Comparison of ENCODE assay signal across 18 cellular contexts in the genomic region with DNA sequence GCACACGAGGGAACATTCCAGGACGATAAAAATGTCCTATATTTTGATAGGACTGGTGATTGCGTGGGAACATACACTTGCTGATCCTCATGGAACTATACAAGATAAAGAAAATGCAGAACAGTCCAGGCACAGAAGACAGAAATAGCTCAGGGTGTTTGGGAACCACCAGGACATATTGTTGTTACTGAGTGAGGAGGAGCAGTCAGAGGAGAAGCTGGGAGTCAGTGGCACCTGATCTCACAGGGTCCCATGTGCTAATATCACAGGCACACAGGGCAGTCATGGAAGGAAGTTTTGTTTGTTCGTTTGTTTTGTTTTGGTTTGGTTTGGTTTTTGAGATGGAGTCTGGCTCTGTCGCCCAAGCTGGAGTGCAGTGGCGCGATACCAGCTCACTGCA. TPM values are rescaled to one million over a fixed set of nuclear protein-coding genes. Genes with fewer than 3 reads are reported as not detected.
DNase-seq lines count a peak whose midpoint lies in the region; ATAC-seq and TF ChIP-seq lines count a peak whose summit lies in the region.
"Had no signal": no experiment of that assay in that cellular context is flagged by ENCODE, and none has a peak within 500 bp of the region (broad histone marks: within the 10 kb centered on the region; RNA-seq: fewer than 3 reads in every experiment).

No MANE protein-coding gene starts in this region.

- no peaks in the 10 kb centered on the region for H3K27me3 ChIP-seq in heart right ventricle
- no peaks in the 10 kb centered on the region for H3K27me3 ChIP-seq in right cardiac atrium (ENCODE audit: control insufficient read depth, insufficient read depth)

- TF ChIP-seq CTCF in heart right ventricle (IDR thresholded peaks at IDR 0.05) = no peak

- H3K4me3 ChIP-seq in heart right ventricle (no peak overlapping the region), right cardiac atrium (ENCODE audit: low read length) (no peak overlapping the region)
- H3K4me3 ChIP-seq: A549, GM23338 had no signal

- H3K27ac ChIP-seq in heart right ventricle = peak overlapping the region in 7 of 10 donors; percentile 19 to 55 (median 45)
- H3K27ac ChIP-seq in right cardiac atrium (ENCODE audit: low read length) = peak overlapping the region; percentile 20
- H3K27ac ChIP-seq: 22Rv1, A549, C4-2B had no signal

- ATAC-seq in activated naive CD8-positive, alpha-beta T cell treated with anti-CD3 and anti-CD28 coated beads, Interleukin-2, amount 10 ng/mL, durations not matched to agents 7 days and 5 days (ENCODE audit: low read depth) = no peak
- no peak for ATAC-seq in activated naive CD8-positive, alpha-beta T cell treated with anti-CD3 and anti-CD28 coated beads, Interleukin-2, amount 50 U/mL, for 24 hours
- no peak for ATAC-seq in T-helper 17 cell
- ATAC-seq in heart right ventricle = peak in 4 of 8 donors; percentile 48 to 81 (median 50)
- ATAC-seq in right cardiac atrium = peak; percentile 22 to 50
- no peak for ATAC-seq in GM19328 (IDR thresholded peaks at IDR 0.05; ENCODE audit: unreplicated experiment)
- ATAC-seq: A549, GM23338 had no signal

- H3K9me3 ChIP-seq in T-helper 17 cell (ENCODE audit: control insufficient read depth, low read length, poor library complexity, severe bottlenecking) (no peaks in the 10 kb centered on the region), heart right ventricle (no peaks in the 10 kb centered on the region), right cardiac atrium (ENCODE audit: control insufficient read depth, low read length) (no peaks in the 10 kb centered on the region)
- H3K9me3 ChIP-seq: A549, Caco-2 had no signal

- H3K4me1 Mint-ChIP-seq in activated naive CD8-positive, alpha-beta T cell treated with anti-CD3 and anti-CD28 coated beads, Interleukin-2, amount 10 ng/mL, durations not matched to agents 7 days and 5 days = peaks cover 2% of the 10 kb centered on the region
- H3K4me1 Mint-ChIP-seq in activated naive CD8-positive, alpha-beta T cell treated with anti-CD3 and anti-CD28 coated beads, Interleukin-2, amount 50 U/mL, for 24 hours = peaks cover under 1% of the 10 kb centered on the region
- H3K4me1 Mint-ChIP-seq in T-helper 17 cell = peaks cover 17% of the 10 kb centered on the region

- peaks cover 11% of the 10 kb centered on the region for H3K36me3 Mint-ChIP-seq in activated naive CD8-positive, alpha-beta T cell treated with anti-CD3 and anti-CD28 coated beads, Interleukin-2, amount 10 ng/mL, durations not matched to agents 7 days and 5 days
- H3K36me3 Mint-ChIP-seq in activated naive CD8-positive, alpha-beta T cell treated with anti-CD3 and anti-CD28 coated beads, Interleukin-2, amount 50 U/mL, for 24 hours (ENCODE audit: low read depth) = peaks cover 2% of the 10 kb centered on the region
- peaks cover 10% of the 10 kb centered on the region for H3K36me3 Mint-ChIP-seq in T-helper 17 cell (ENCODE audit: low read depth)

- intact Hi-C loops in heart right ventricle (cut with DNase I) (no loop called here), right cardiac atrium (cut with DNase I) (no loop called here)

- peaks cover 0 to 63% (median 11%) of the 10 kb centered on the region in 9 donors for H3K36me3 ChIP-seq in heart right ventricle

- POLR2A ChIA-PET in activated naive CD8-positive, alpha-beta T cell treated with anti-CD3 and anti-CD28 coated beads, Interleukin-2, amount 10 ng/mL, durations not matched to agents 7 days and 5 days (lab: Charles Lee) = interaction anchor here (0.7 kb wide), 1 partner anchor 220 kb away, joined by 3 read pairs; no protein-coding TSS in a partner anchor

- H3K4me3 Mint-ChIP-seq in activated naive CD8-positive, alpha-beta T cell treated with anti-CD3 and anti-CD28 coated beads, Interleukin-2, amount 10 ng/mL, durations not matched to agents 7 days and 5 days = no peak overlapping the region
- no peak overlapping the region for H3K4me3 Mint-ChIP-seq in activated naive CD8-positive, alpha-beta T cell treated with anti-CD3 and anti-CD28 coated beads, Interleukin-2, amount 50 U/mL, for 24 hours
- H3K4me3 Mint-ChIP-seq in T-helper 17 cell = no peak overlapping the region
- H3K4me3 Mint-ChIP-seq: CD4-positive, alpha-beta T cell; GM23338; HFFc6 had no signal

- no peak for DNase-seq in activated naive CD8-positive, alpha-beta T cell treated with anti-CD3 and anti-CD28 coated beads, Interleukin-2, amount 10 ng/mL, durations not matched to agents 7 days and 5 days
- no peak for DNase-seq in activated naive CD8-positive, alpha-beta T cell treated with anti-CD3 and anti-CD28 coated beads, Interleukin-2, amount 50 U/mL, for 24 hours
- DNase-seq in T-helper 17 cell (no peak), heart right ventricle (no peak), right cardiac atrium (no peak), NCI-H748 treated with DMSO at 0.1 percent for 48 hours (lab: John Stamatoyannopoulos, UW) (no peak), GM19238 (ENCODE audit: insufficient read length, low spot score) (no peak)
- DNase-seq: AML-193; Caco-2; CD4-positive, alpha-beta T cell; HCEC 1CT; HFFc6 had no signal

- H3K9me3 Mint-ChIP-seq in activated naive CD8-positive, alpha-beta T cell treated with anti-CD3 and anti-CD28 coated beads, Interleukin-2, amount 10 ng/mL, durations not matched to agents 7 days and 5 days = no peaks in the 10 kb centered on the region
- H3K9me3 Mint-ChIP-seq in activated naive CD8-positive, alpha-beta T cell treated with anti-CD3 and anti-CD28 coated beads, Interleukin-2, amount 50 U/mL, for 24 hours = no peaks in the 10 kb centered on the region
- H3K9me3 Mint-ChIP-seq: CD4-positive, alpha-beta T cell; HFFc6 had no signal

- H3K4me1 ChIP-seq in heart right ventricle = peaks cover 6 to 26% (median 11%) of the 10 kb centered on the region in 9 donors
- peaks cover 6% of the 10 kb centered on the region for H3K4me1 ChIP-seq in right cardiac atrium (ENCODE audit: control insufficient read depth, insufficient read depth, low read length)
- H3K4me1 ChIP-seq: Caco-2 had no signal

- WGBS in heart right ventricle, 2 donors = 62 to 71% methylated on average over 7 of the region's 7 CpGs
- WGBS in right cardiac atrium = 75% methylated on average over 7 of the region's 7 CpGs

- peak overlapping the region; percentile 13 for H3K27ac Mint-ChIP-seq in activated naive CD8-positive, alpha-beta T cell treated with anti-CD3 and anti-CD28 coated beads, Interleukin-2, amount 10 ng/mL, durations not matched to agents 7 days and 5 days
- H3K27ac Mint-ChIP-seq in activated naive CD8-positive, alpha-beta T cell treated with anti-CD3 and anti-CD28 coated beads, Interleukin-2, amount 50 U/mL, for 24 hours = no peak overlapping the region
- peak overlapping the region; percentile 56 for H3K27ac Mint-ChIP-seq in T-helper 17 cell
- H3K27ac Mint-ChIP-seq: CD4-positive, alpha-beta T cell; GM23338; HFFc6 had no signal

- no peaks in the 10 kb centered on the region for H3K27me3 Mint-ChIP-seq in activated naive CD8-positive, alpha-beta T cell treated with anti-CD3 and anti-CD28 coated beads, Interleukin-2, amount 10 ng/mL, durations not matched to agents 7 days and 5 days
- no peaks in the 10 kb centered on the region for H3K27me3 Mint-ChIP-seq in activated naive CD8-positive, alpha-beta T cell treated with anti-CD3 and anti-CD28 coated beads, Interleukin-2, amount 50 U/mL, for 24 hours
- H3K27me3 Mint-ChIP-seq in T-helper 17 cell = no peaks in the 10 kb centered on the region
- H3K27me3 Mint-ChIP-seq: CD4-positive, alpha-beta T cell had no signal

RNA-seq across cellular contexts. Expression of gene PLD2, which starts 5.7 kb away (rescaled TPM):
- total RNA-seq in activated naive CD8-positive, alpha-beta T cell treated with anti-CD3 and anti-CD28 coated beads, Interleukin-2, amount 10 ng/mL, durations not matched to agents 7 days and 5 days = 10 to 100 TPM; 18.8 to 21.7 TPM
- total RNA-seq in T-helper 17 cell = 10 to 100 TPM; 30.6 to 32.8 TPM
- total RNA-seq in heart right ventricle = 10 to 100 TPM in 6 of 10 donors, 1 to 10 TPM in 4; 6.4 to 18.6 (median 10.4) TPM
- 10 to 100 TPM in 1 of 2 donors, 1 to 10 TPM in 1; 5.6 to 20.7 TPM for polyA plus RNA-seq in heart right ventricle
- 10 to 100 TPM; 12.0 to 15.3 (median 13.4) TPM for total RNA-seq in right cardiac atrium
- polyA plus RNA-seq in right cardiac atrium = 10.0 TPM

RNA-seq across cellular contexts. Expression of gene PSMB6, which starts 16.7 kb away (rescaled TPM):
- total RNA-seq in activated naive CD8-positive, alpha-beta T cell treated with anti-CD3 and anti-CD28 coated beads, Interleukin-2, amount 10 ng/mL, durations not matched to agents 7 days and 5 days = 10 to 100 TPM; 81.4 to 83.1 TPM
- total RNA-seq in T-helper 17 cell (10 to 100 TPM; 54.3 to 59.7 TPM), heart right ventricle (100 to 1,000 TPM; 160 to 221 (median 176) TPM), right cardiac atrium (100 to 1,000 TPM; 149 to 163 (median 151) TPM)
- polyA plus RNA-seq in heart right ventricle (100 to 1,000 TPM; 151 to 386 TPM), right cardiac atrium (234 TPM)

RNA-seq across cellular contexts. Expression of gene MINK1, which starts 20.4 kb away (rescaled TPM):
- total RNA-seq in activated naive CD8-positive, alpha-beta T cell treated with anti-CD3 and anti-CD28 coated beads, Interleukin-2, amount 10 ng/mL, durations not matched to agents 7 days and 5 days = 100 to 1,000 TPM; 123 to 128 TPM
- total RNA-seq in T-helper 17 cell (100 to 1,000 TPM; 188 to 263 TPM), heart right ventricle (10 to 100 TPM; 26.4 to 54.1 (median 33.5) TPM), right cardiac atrium (10 to 100 TPM; 44.5 to 54.7 (median 49.3) TPM)
- polyA plus RNA-seq in heart right ventricle (10 to 100 TPM; 17.3 to 52.3 TPM), right cardiac atrium (31.1 TPM)

RNA-seq across cellular contexts. Expression of gene GLTPD2, which starts 23.9 kb away (rescaled TPM):
- not detected for total RNA-seq in activated naive CD8-positive, alpha-beta T cell treated with anti-CD3 and anti-CD28 coated beads, Interleukin-2, amount 10 ng/mL, durations not matched to agents 7 days and 5 days
- under 1 TPM in 1 of 2 donors, not detected in 1; 0.34 TPM for total RNA-seq in T-helper 17 cell
- total RNA-seq in heart right ventricle = under 1 TPM in 1 of 10 donors, not detected in 9; 0.25 TPM
- polyA plus RNA-seq in heart right ventricle = not detected
- not detected for total RNA-seq in right cardiac atrium
- polyA plus RNA-seq in right cardiac atrium = not detected
- total RNA-seq: CD4-positive, alpha-beta T cell; HFFc6 had no signal
- polyA plus RNA-seq: A549, BJ had no signal

Comparison
In these comparisons a context has a peak if more than half of its experiments do, and no peak if none do; other contexts are left out.
1. ATAC-seq: peak in right cardiac atrium (2 of 2); none in activated naive CD8-positive, alpha-beta T cell treated with anti-CD3 and anti-CD28 coated beads, Interleukin-2, amount 10 ng/mL, durations not matched to agents 7 days and 5 days (single experiment), activated naive CD8-positive, alpha-beta T cell treated with anti-CD3 and anti-CD28 coated beads, Interleukin-2, amount 50 U/mL, for 24 hours (single experiment), T-helper 17 cell (single experiment) and GM19328 (single experiment).